Comparison of ENCODE assay signal across 1 cellular context in the genomic region with DNA sequence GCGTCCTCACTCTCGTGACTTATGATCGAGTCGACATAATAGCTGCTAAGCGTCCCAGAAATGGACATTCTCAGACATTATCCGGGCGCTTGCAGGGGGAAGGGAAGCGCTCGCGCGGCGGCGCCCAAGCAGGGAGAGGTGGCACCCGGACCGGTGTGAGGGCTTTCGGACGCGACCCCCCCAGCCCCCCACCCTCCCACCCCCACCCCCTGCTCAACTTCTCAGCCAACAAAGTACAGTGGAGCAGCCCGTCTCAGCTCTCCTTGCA.
TF ChIP-seq lines count a peak whose summit lies in the region.

A gene (minus strand): TSS at position 157 of the 268 bp plus-strand sequence. CDS start 89 bp downstream, at position 68.

TF ChIP-seq in HEK293, 187 proteins besides CTCF, POLR2A, EP300 and RAD21 (continued from another document):
- TF ChIP-seq, protein P1, sequence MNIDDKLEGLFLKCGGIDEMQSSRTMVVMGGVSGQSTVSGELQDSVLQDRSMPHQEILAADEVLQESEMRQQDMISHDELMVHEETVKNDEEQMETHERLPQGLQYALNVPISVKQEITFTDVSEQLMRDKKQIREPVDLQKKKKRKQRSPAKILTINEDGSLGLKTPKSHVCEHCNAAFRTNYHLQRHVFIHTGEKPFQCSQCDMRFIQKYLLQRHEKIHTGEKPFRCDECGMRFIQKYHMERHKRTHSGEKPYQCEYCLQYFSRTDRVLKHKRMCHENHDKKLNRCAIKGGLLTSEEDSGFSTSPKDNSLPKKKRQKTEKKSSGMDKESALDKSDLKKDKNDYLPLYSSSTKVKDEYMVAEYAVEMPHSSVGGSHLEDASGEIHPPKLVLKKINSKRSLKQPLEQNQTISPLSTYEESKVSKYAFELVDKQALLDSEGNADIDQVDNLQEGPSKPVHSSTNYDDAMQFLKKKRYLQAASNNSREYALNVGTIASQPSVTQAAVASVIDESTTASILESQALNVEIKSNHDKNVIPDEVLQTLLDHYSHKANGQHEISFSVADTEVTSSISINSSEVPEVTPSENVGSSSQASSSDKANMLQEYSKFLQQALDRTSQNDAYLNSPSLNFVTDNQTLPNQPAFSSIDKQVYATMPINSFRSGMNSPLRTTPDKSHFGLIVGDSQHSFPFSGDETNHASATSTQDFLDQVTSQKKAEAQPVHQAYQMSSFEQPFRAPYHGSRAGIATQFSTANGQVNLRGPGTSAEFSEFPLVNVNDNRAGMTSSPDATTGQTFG (tag by site-specific recombination; IDR thresholded peaks at IDR 0.05; ENCODE audit: borderline replicate concordance) = no peak
- TF ChIP-seq, protein P2, sequence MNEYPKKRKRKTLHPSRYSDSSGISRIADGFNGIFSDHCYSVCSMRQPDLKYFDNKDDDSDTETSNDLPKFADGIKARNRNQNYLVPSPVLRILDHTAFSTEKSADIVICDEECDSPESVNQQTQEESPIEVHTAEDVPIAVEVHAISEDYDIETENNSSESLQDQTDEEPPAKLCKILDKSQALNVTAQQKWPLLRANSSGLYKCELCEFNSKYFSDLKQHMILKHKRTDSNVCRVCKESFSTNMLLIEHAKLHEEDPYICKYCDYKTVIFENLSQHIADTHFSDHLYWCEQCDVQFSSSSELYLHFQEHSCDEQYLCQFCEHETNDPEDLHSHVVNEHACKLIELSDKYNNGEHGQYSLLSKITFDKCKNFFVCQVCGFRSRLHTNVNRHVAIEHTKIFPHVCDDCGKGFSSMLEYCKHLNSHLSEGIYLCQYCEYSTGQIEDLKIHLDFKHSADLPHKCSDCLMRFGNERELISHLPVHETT (tag by site-specific recombination; IDR thresholded peaks at IDR 0.05) = no peak
- TF ChIP-seq ZNF544 (tag by site-specific recombination; IDR thresholded peaks at IDR 0.05) = no peak
- no peak for TF ChIP-seq ZNF626 (tag by site-specific recombination; IDR thresholded peaks at IDR 0.05)
- no peak for TF ChIP-seq ZNF394 (tag by site-specific recombination; IDR thresholded peaks at IDR 0.05; ENCODE audit: borderline replicate concordance)
- no peak for TF ChIP-seq ZXDB (tag by site-specific recombination; IDR thresholded peaks at IDR 0.05)
- no peak for TF ChIP-seq ZNF354C (tag by site-specific recombination; IDR thresholded peaks at IDR 0.05; ENCODE audit: borderline replicate concordance, low read depth)
- TF ChIP-seq ZBTB21 (tag by site-specific recombination; IDR thresholded peaks at IDR 0.05) = no peak
- no peak for TF ChIP-seq ZNF214 (tag by site-specific recombination; IDR thresholded peaks at IDR 0.05; ENCODE audit: borderline replicate concordance)
- TF ChIP-seq, protein P3, sequence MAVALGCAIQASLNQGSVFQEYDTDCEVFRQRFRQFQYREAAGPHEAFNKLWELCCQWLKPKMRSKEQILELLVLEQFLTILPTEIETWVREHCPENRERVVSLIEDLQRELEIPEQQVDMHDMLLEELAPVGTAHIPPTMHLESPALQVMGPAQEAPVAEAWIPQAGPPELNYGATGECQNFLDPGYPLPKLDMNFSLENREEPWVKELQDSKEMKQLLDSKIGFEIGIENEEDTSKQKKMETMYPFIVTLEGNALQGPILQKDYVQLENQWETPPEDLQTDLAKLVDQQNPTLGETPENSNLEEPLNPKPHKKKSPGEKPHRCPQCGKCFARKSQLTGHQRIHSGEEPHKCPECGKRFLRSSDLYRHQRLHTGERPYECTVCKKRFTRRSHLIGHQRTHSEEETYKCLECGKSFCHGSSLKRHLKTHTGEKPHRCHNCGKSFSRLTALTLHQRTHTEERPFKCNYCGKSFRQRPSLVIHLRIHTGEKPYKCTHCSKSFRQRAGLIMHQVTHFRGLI (tag by site-specific recombination; IDR thresholded peaks at IDR 0.05) = no peak
- TF ChIP-seq ZNF785 (tag by site-specific recombination; IDR thresholded peaks at IDR 0.05) = no peak
- no peak for TF ChIP-seq ZNF629 (tag by site-specific recombination; IDR thresholded peaks at IDR 0.05)
- no peak for TF ChIP-seq SP3 (tag by site-specific recombination; IDR thresholded peaks at IDR 0.05)
